12 cellular contexts compared by ENCODE assay signal in genomic region chr2:207130958-207131521, GRCh38. TPM values are rescaled to one million over a fixed set of nuclear protein-coding genes. Genes with fewer than 3 reads are reported as not detected.
DNase-seq lines count a peak whose midpoint lies in the region; ATAC-seq lines count a peak whose summit lies in the region.
"Had no signal": no experiment of that assay in that cellular context is flagged by ENCODE, and none has a peak within 500 bp of the region (broad histone marks: within the 10 kb centered on the region; RNA-seq: fewer than 3 reads in every experiment).

No MANE protein-coding gene starts in this region.

- intact Hi-C loops in activated CD4-positive, alpha-beta T cell treated with anti-CD3 and anti-CD28 coated beads for 36 hours (cut with DNase I, micrococcal nuclease): no loop called here
- intact Hi-C loops in CD4-positive, alpha-beta memory T cell (cut with micrococcal nuclease): loop anchor here (5.0 kb wide), 1 partner anchor 36 kb away; the partner anchor contains the start of gene KLF7

- H3K4me1 ChIP-seq in CD4-positive, alpha-beta memory T cell (ENCODE audit: insufficient read depth, low read length): peaks cover 27% of the 10 kb centered on the region

- POLR2A ChIA-PET in activated CD4-positive, alpha-beta T cell treated with anti-CD3 and anti-CD28 coated beads for 36 hours (lab: Charles Lee): interaction anchor here (0.6 to 1.0 kb wide), 3 partner anchors 10 to 35 kb away, joined by 3 read pairs; no protein-coding TSS in a partner anchor
- POLR2A ChIA-PET in CD4-positive, alpha-beta memory T cell (lab: Charles Lee; ENCODE audit: partially characterized antibody): interaction anchor here (2.5 to 4.3 kb wide), 2 partner anchors 13 to 34 kb away, joined by 9 to 20 read pairs; partner anchors contain the start of gene KLF7

- H3K9me3 ChIP-seq in CD4-positive, alpha-beta memory T cell (ENCODE audit: control insufficient read depth in 1 of 2, low read length in 2 of 2): no peaks in the 10 kb centered on the region

- DNase-seq in activated CD4-positive, alpha-beta T cell treated with anti-CD3 and anti-CD28 coated beads for 36 hours: no peak
- DNase-seq in activated CD4-positive, alpha-beta T cell treated with anti-CD3 and anti-CD28 coated beads for 48 hours: no peak
- no peak for DNase-seq in activated naive CD8-positive, alpha-beta T cell treated with anti-CD3 and anti-CD28 coated beads for 36 hours
- DNase-seq in kidney tubule cell (ENCODE audit: low spot score): peak; percentile 25
- no peak for DNase-seq in CD4-positive, alpha-beta memory T cell
- DNase-seq in epidermal melanocyte (ENCODE audit: insufficient read length, low spot score): no peak
- DNase-seq: activated CD8-positive, alpha-beta memory T cell treated with anti-CD3 and anti-CD28 coated beads, Interleukin-2, amount 10 ng/mL, durations not matched to agents 7 days and 5 days; NCI-H1105 treated with DMSO at 0.1 percent for 48 hours; NCI-H345 had no signal

- CTCF ChIA-PET in activated CD4-positive, alpha-beta T cell treated with anti-CD3 and anti-CD28 coated beads for 36 hours (lab: Charles Lee): interaction anchor here (1.3 to 2.4 kb wide), 3 partner anchors 10 to 27 kb away, joined by 3 to 7 read pairs (median 6); no protein-coding TSS in a partner anchor
- CTCF ChIA-PET in CD4-positive, alpha-beta memory T cell (lab: Charles Lee; ENCODE audit: partially characterized antibody): interaction anchor here (0.6 to 1.7 kb wide), 3 partner anchors 11 to 66 kb away, joined by 4 to 5 read pairs (median 4); no protein-coding TSS in a partner anchor

- no peak for ATAC-seq in activated CD4-positive, alpha-beta T cell treated with anti-CD3 and anti-CD28 coated beads for 36 hours
- no peak for ATAC-seq in stimulated activated memory B cell treated with anti-CD40 and anti-IgM and Interleukin-4, amounts not matched to agents 10 μg/mL and 1 μg/mL and 100 μg/mL, for 72 hours
- no peak for ATAC-seq in HG02938 (IDR thresholded peaks at IDR 0.05; ENCODE audit: unreplicated experiment)
- ATAC-seq: activated CD8-positive, alpha-beta memory T cell treated with anti-CD3 and anti-CD28 coated beads, Interleukin-2, amount 10 ng/mL, durations not matched to agents 7 days and 5 days had no signal

- H3K36me3 ChIP-seq in CD4-positive, alpha-beta memory T cell (ENCODE audit: insufficient read depth, low read length): no peaks in the 10 kb centered on the region

- no peak overlapping the region for H3K27ac ChIP-seq in CD4-positive, alpha-beta memory T cell (ENCODE audit: low read depth, low read length)

- H3K9me3 Mint-ChIP-seq in activated CD4-positive, alpha-beta T cell treated with anti-CD3 and anti-CD28 coated beads for 36 hours (ENCODE audit: low read depth): no peaks in the 10 kb centered on the region
- peaks cover 11% of the 10 kb centered on the region for H3K9me3 Mint-ChIP-seq in activated naive CD8-positive, alpha-beta T cell treated with anti-CD3 and anti-CD28 coated beads for 36 hours
- no peaks in the 10 kb centered on the region for H3K9me3 Mint-ChIP-seq in stimulated activated memory B cell treated with anti-CD40 and anti-IgM and Interleukin-4, amounts not matched to agents 10 μg/mL and 1 μg/mL and 100 μg/mL, for 72 hours
- peaks cover 0 to 2% (median 0%) of the 10 kb centered on the region in 8 donors for H3K9me3 Mint-ChIP-seq in CD4-positive, alpha-beta memory T cell
- H3K9me3 Mint-ChIP-seq: IgD-negative memory B cell had no signal

- peaks cover 18% of the 10 kb centered on the region for H3K36me3 Mint-ChIP-seq in activated CD4-positive, alpha-beta T cell treated with anti-CD3 and anti-CD28 coated beads for 36 hours (ENCODE audit: low read depth)
- H3K36me3 Mint-ChIP-seq in activated naive CD8-positive, alpha-beta T cell treated with anti-CD3 and anti-CD28 coated beads for 36 hours: peaks cover 51% of the 10 kb centered on the region
- peaks cover 49% of the 10 kb centered on the region for H3K36me3 Mint-ChIP-seq in stimulated activated memory B cell treated with anti-CD40 and anti-IgM and Interleukin-4, amounts not matched to agents 10 μg/mL and 1 μg/mL and 100 μg/mL, for 72 hours
- H3K36me3 Mint-ChIP-seq in CD4-positive, alpha-beta memory T cell: peaks cover 13% of the 10 kb centered on the region in 2 donors

- H3K4me3 ChIP-seq in CD4-positive, alpha-beta memory T cell (ENCODE audit: low read length in 2 of 2): no peak overlapping the region

- H3K4me3 Mint-ChIP-seq in activated CD4-positive, alpha-beta T cell treated with anti-CD3 and anti-CD28 coated beads for 36 hours: no peak overlapping the region
- H3K4me3 Mint-ChIP-seq in activated naive CD8-positive, alpha-beta T cell treated with anti-CD3 and anti-CD28 coated beads for 36 hours: no peak overlapping the region
- no peak overlapping the region for H3K4me3 Mint-ChIP-seq in stimulated activated memory B cell treated with anti-CD40 and anti-IgM and Interleukin-4, amounts not matched to agents 10 μg/mL and 1 μg/mL and 100 μg/mL, for 72 hours
- no peak overlapping the region for H3K4me3 Mint-ChIP-seq in CD4-positive, alpha-beta memory T cell
- H3K4me3 Mint-ChIP-seq: activated CD8-positive, alpha-beta memory T cell treated with anti-CD3 and anti-CD28 coated beads, Interleukin-2, amount 10 ng/mL, durations not matched to agents 7 days and 5 days had no signal

- no peaks in the 10 kb centered on the region for H3K27me3 Mint-ChIP-seq in activated CD4-positive, alpha-beta T cell treated with anti-CD3 and anti-CD28 coated beads for 36 hours
- H3K27me3 Mint-ChIP-seq in activated naive CD8-positive, alpha-beta T cell treated with anti-CD3 and anti-CD28 coated beads for 36 hours: no peaks in the 10 kb centered on the region
- H3K27me3 Mint-ChIP-seq in stimulated activated memory B cell treated with anti-CD40 and anti-IgM and Interleukin-4, amounts not matched to agents 10 μg/mL and 1 μg/mL and 100 μg/mL, for 72 hours: no peaks in the 10 kb centered on the region
- no peaks in the 10 kb centered on the region for H3K27me3 Mint-ChIP-seq in CD4-positive, alpha-beta memory T cell
- H3K27me3 Mint-ChIP-seq: IgD-negative memory B cell had no signal

- H3K27ac Mint-ChIP-seq in activated CD4-positive, alpha-beta T cell treated with anti-CD3 and anti-CD28 coated beads for 36 hours: peak overlapping the region; percentile 32
- peak overlapping the region; percentile 39 for H3K27ac Mint-ChIP-seq in activated naive CD8-positive, alpha-beta T cell treated with anti-CD3 and anti-CD28 coated beads for 36 hours
- H3K27ac Mint-ChIP-seq in stimulated activated memory B cell treated with anti-CD40 and anti-IgM and Interleukin-4, amounts not matched to agents 10 μg/mL and 1 μg/mL and 100 μg/mL, for 72 hours: peak overlapping the region; percentile 38
- H3K27ac Mint-ChIP-seq in CD4-positive, alpha-beta memory T cell: peak overlapping the region in 3 of 7 donors; percentile 7 to 46 (median 13)
- H3K27ac Mint-ChIP-seq: activated CD8-positive, alpha-beta memory T cell treated with anti-CD3 and anti-CD28 coated beads, Interleukin-2, amount 10 ng/mL, durations not matched to agents 7 days and 5 days had no signal

- peaks cover 69% of the 10 kb centered on the region for H3K4me1 Mint-ChIP-seq in activated CD4-positive, alpha-beta T cell treated with anti-CD3 and anti-CD28 coated beads for 36 hours
- peaks cover 74% of the 10 kb centered on the region for H3K4me1 Mint-ChIP-seq in activated naive CD8-positive, alpha-beta T cell treated with anti-CD3 and anti-CD28 coated beads for 36 hours
- H3K4me1 Mint-ChIP-seq in stimulated activated memory B cell treated with anti-CD40 and anti-IgM and Interleukin-4, amounts not matched to agents 10 μg/mL and 1 μg/mL and 100 μg/mL, for 72 hours: peaks cover 68% of the 10 kb centered on the region
- peaks cover 38 to 60% (median 54%) of the 10 kb centered on the region in 4 donors for H3K4me1 Mint-ChIP-seq in CD4-positive, alpha-beta memory T cell
- H3K4me1 Mint-ChIP-seq: activated CD8-positive, alpha-beta memory T cell treated with anti-CD3 and anti-CD28 coated beads, Interleukin-2, amount 10 ng/mL, durations not matched to agents 7 days and 5 days had no signal

- H3K27me3 ChIP-seq in CD4-positive, alpha-beta memory T cell (ENCODE audit: insufficient read depth, low read length): no peaks in the 10 kb centered on the region

RNA-seq across cellular contexts. Expression of gene KLF7, which starts 34.7 kb away (rescaled TPM):
- total RNA-seq in activated CD4-positive, alpha-beta T cell treated with anti-CD3 and anti-CD28 coated beads for 36 hours: 10 to 100 TPM; 21.9 to 32.7 TPM
- total RNA-seq in activated naive CD8-positive, alpha-beta T cell treated with anti-CD3 and anti-CD28 coated beads for 36 hours: 10 to 100 TPM in 1 of 2 experiments, 1 to 10 TPM in 1; 8.2 to 10.1 TPM
- total RNA-seq in CD4-positive, alpha-beta memory T cell: 10 to 100 TPM; 45.5 to 47.1 TPM
- 10 to 100 TPM; 14.1 to 17.4 TPM for polyA plus RNA-seq in CD4-positive, alpha-beta memory T cell
